In genomic region chr18:48676756-48677368, GRCh38 we compare ENCODE assay signal across 8 cellular contexts.
DNase-seq lines count a peak whose midpoint lies in the region; ATAC-seq, FAIRE-seq and TF ChIP-seq lines count a peak whose summit lies in the region.

No MANE protein-coding gene starts in this region.

- H2AFZ ChIP-seq in astrocyte (ENCODE audit: low read depth, low read length) (no peak overlapping the region), hepatocyte (no peak overlapping the region), smooth muscle cell (ENCODE audit: low read depth) (no peak overlapping the region)

- H4K20me1 ChIP-seq in astrocyte (ENCODE audit: insufficient read depth, low read length) (peaks cover 43% of the 10 kb centered on the region), hepatocyte (ENCODE audit: insufficient read depth, poor library complexity, severe bottlenecking) (no peaks in the 10 kb centered on the region), smooth muscle cell (ENCODE audit: low read depth) (peaks cover 10% of the 10 kb centered on the region)

- H3K9ac ChIP-seq in astrocyte (ENCODE audit: low read length) (peak overlapping the region; percentile 5), smooth muscle cell (ENCODE audit: low read depth) (peak overlapping the region; percentile 61)

- no peaks in the 10 kb centered on the region for H3K36me3 Mint-ChIP-seq in T-helper 2 cell treated with Interferon-gamma antibody and Interleukin-4, amounts not matched to agents 5 μg/mL and 100 μg/mL, for 36 hours (ENCODE audit: low read depth)
- peaks cover 7% of the 10 kb centered on the region for H3K36me3 Mint-ChIP-seq in astrocyte (ENCODE audit: low read depth, unreplicated experiment)

- FAIRE-seq in astrocyte (lab: Jason Lieb, UNC): no peak

- H3K27ac ChIP-seq in astrocyte (ENCODE audit: low read depth, low read length): no peak overlapping the region
- H3K27ac ChIP-seq in hepatocyte: no peak overlapping the region
- peak overlapping the region; percentile 74 for H3K27ac ChIP-seq in smooth muscle cell (ENCODE audit: low read depth)

- peak; percentile 10 for DNase-seq in SIG-M5 treated with dmso at 0.1 percent for 504 hours (lab: John Stamatoyannopoulos, UW; ENCODE audit: unreplicated experiment)
- no peak for DNase-seq in SIG-M5 (lab: John Stamatoyannopoulos, UW)
- peak; percentile 40 for DNase-seq in T-helper 2 cell treated with Interferon-gamma antibody and Interleukin-4, amounts not matched to agents 5 μg/mL and 100 μg/mL, for 36 hours (ENCODE audit: low spot score)
- peak; percentile 16 for DNase-seq in astrocyte (ENCODE audit: low read depth)
- peak; percentile 91 for DNase-seq in hepatocyte (ENCODE audit: low spot score)
- DNase-seq in smooth muscle cell (lab: John Stamatoyannopoulos, UW; ENCODE audit: unreplicated experiment): peak; percentile 38

- H3K4me2 ChIP-seq in astrocyte (ENCODE audit: low read length) (no peak overlapping the region), hepatocyte (peak overlapping the region; percentile 12), smooth muscle cell (peak overlapping the region; percentile 34)

- no peaks in the 10 kb centered on the region for H3K9me2 ChIP-seq in hepatocyte (replicated peaks; ENCODE audit: insufficient read depth)

- peaks cover 5% of the 10 kb centered on the region for H3K79me2 ChIP-seq in astrocyte (ENCODE audit: insufficient read depth, low read length)
- peaks cover 8% of the 10 kb centered on the region for H3K79me2 ChIP-seq in hepatocyte
- peaks cover 44% of the 10 kb centered on the region for H3K79me2 ChIP-seq in smooth muscle cell (ENCODE audit: low read depth)

- H3K27ac Mint-ChIP-seq in T-helper 2 cell treated with Interferon-gamma antibody and Interleukin-4, amounts not matched to agents 5 μg/mL and 100 μg/mL, for 36 hours: no peak overlapping the region
- H3K27ac Mint-ChIP-seq in astrocyte (ENCODE audit: unreplicated experiment): no peak overlapping the region

- TF ChIP-seq CTCF in LNCAP (IDR thresholded peaks at IDR 0.05) (peak; percentile 92), astrocyte (IDR thresholded peaks at IDR 0.05; ENCODE audit: insufficient read depth, low read depth, low read length) (peak; percentile 61), hepatocyte (IDR thresholded peaks at IDR 0.05; ENCODE audit: poor library complexity) (peak; percentile 96), smooth muscle cell (IDR thresholded peaks at IDR 0.05; ENCODE audit: borderline replicate concordance, insufficient read depth, poor library complexity, severe bottlenecking) (peak; percentile 99)

- H3K4me1 ChIP-seq in astrocyte (ENCODE audit: insufficient read depth, low read length) (peaks cover 29% of the 10 kb centered on the region), hepatocyte (ENCODE audit: insufficient read depth) (peaks cover 10% of the 10 kb centered on the region), smooth muscle cell (ENCODE audit: low read depth) (peaks cover 20% of the 10 kb centered on the region)

- H3K9me3 ChIP-seq in astrocyte (ENCODE audit: insufficient read depth, low read depth, low read length) (no peaks in the 10 kb centered on the region), hepatocyte (ENCODE audit: low read depth) (no peaks in the 10 kb centered on the region), smooth muscle cell (replicated peaks; ENCODE audit: low read depth) (no peaks in the 10 kb centered on the region)

- WGBS in hepatocyte (ENCODE audit: low lambda C conversion rate, missing lambda C conversion rate): 42% methylated on average over 16 of the region's 17 CpGs
- WGBS in smooth muscle cell (ENCODE audit: low lambda C conversion rate): 39% methylated on average over 17 of the region's 17 CpGs

- no peak for ATAC-seq in GM21381 (IDR thresholded peaks at IDR 0.05; ENCODE audit: unreplicated experiment)

- no peaks in the 10 kb centered on the region for H3K27me3 Mint-ChIP-seq in T-helper 2 cell treated with Interferon-gamma antibody and Interleukin-4, amounts not matched to agents 5 μg/mL and 100 μg/mL, for 36 hours (ENCODE audit: low read depth)
- H3K27me3 Mint-ChIP-seq in astrocyte (ENCODE audit: low read depth, unreplicated experiment): no peaks in the 10 kb centered on the region

- H3K9me3 Mint-ChIP-seq in T-helper 2 cell treated with Interferon-gamma antibody and Interleukin-4, amounts not matched to agents 5 μg/mL and 100 μg/mL, for 36 hours: no peaks in the 10 kb centered on the region
- no peaks in the 10 kb centered on the region for H3K9me3 Mint-ChIP-seq in astrocyte (ENCODE audit: unreplicated experiment)

- H3K4me3 ChIP-seq in astrocyte (ENCODE audit: insufficient read depth, low read depth, low read length) (no peak overlapping the region), hepatocyte (no peak overlapping the region), smooth muscle cell (no peak overlapping the region)

- H3K36me3 ChIP-seq in astrocyte (ENCODE audit: insufficient read depth, low read length): peaks cover 6% of the 10 kb centered on the region
- H3K36me3 ChIP-seq in hepatocyte (replicated peaks; ENCODE audit: insufficient read depth, low read depth): no peaks in the 10 kb centered on the region
- H3K36me3 ChIP-seq in smooth muscle cell (ENCODE audit: low read depth): no peaks in the 10 kb centered on the region

- no peaks in the 10 kb centered on the region for H3K27me3 ChIP-seq in astrocyte (ENCODE audit: insufficient read depth, low read length)
- H3K27me3 ChIP-seq in hepatocyte: no peaks in the 10 kb centered on the region
- no peaks in the 10 kb centered on the region for H3K27me3 ChIP-seq in smooth muscle cell (ENCODE audit: low read depth)

- H3F3A ChIP-seq in smooth muscle cell (ENCODE audit: low read depth): peaks cover 8% of the 10 kb centered on the region

- H3K4me3 Mint-ChIP-seq in T-helper 2 cell treated with Interferon-gamma antibody and Interleukin-4, amounts not matched to agents 5 μg/mL and 100 μg/mL, for 36 hours: no peak overlapping the region
- no peak overlapping the region for H3K4me3 Mint-ChIP-seq in astrocyte (ENCODE audit: unreplicated experiment)

- H3K4me1 Mint-ChIP-seq in T-helper 2 cell treated with Interferon-gamma antibody and Interleukin-4, amounts not matched to agents 5 μg/mL and 100 μg/mL, for 36 hours (ENCODE audit: low read depth): no peaks in the 10 kb centered on the region
- peaks cover 29% of the 10 kb centered on the region for H3K4me1 Mint-ChIP-seq in astrocyte (ENCODE audit: low read depth, unreplicated experiment)
